Comparison of ENCODE assay signal across 8 cellular contexts in the genomic region with DNA sequence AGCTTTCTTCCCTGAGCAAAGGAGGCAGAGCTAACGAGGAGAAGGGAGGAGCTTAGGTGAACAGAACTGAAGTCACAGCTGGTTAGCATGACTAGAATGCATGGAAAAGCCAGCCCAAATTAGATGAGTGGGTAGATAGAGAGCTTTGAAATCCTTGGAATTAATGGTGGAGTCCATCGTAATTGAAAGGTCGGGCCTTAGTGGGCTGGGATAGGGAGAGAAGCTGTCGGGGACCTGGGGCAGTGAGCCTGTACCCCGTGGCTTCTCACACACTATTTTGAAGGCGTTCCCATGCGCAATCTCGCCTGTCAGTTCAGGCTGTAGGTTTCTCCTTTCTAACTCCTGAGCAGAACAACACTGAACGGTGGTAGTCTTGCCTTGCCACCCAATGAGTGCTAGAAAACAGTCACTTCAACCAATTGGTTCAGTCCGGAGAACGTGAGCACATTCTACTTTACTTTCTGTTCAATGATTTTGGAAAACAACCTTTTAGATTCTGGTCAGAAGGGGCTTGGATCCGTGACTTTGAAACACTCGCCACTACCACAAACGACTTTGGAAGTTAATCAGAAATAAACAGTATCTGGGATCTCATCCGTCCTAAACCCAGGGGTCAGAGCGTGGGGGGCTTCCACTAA. TPM values are rescaled to one million over a fixed set of nuclear protein-coding genes. Genes with fewer than 3 reads are reported as not detected.
DNase-seq lines count a peak whose midpoint lies in the region; ATAC-seq and TF ChIP-seq lines count a peak whose summit lies in the region.

No MANE protein-coding gene starts in this region.

- TF ChIP-seq CTCF in GM10266 (IDR thresholded peaks at IDR 0.05; ENCODE audit: control insufficient read depth, insufficient read depth, low read depth, missing control alignments) (no peak), mesothelial cell of epicardium (IDR thresholded peaks at IDR 0.05; ENCODE audit: unreplicated experiment) (no peak)

- no peak for TF ChIP-seq POLR2A in erythroblast (IDR thresholded peaks at IDR 0.05; ENCODE audit: low read length)

- DNase-seq in GM10266 (ENCODE audit: extremely low spot score) (peak; percentile 53), NCI-H1694 treated with DMSO at 0.1 percent for 48 hours (lab: John Stamatoyannopoulos, UW) (peak; percentile 64), erythroblast (lab: John Stamatoyannopoulos, UW) (peak; percentile 8 to 35), mesothelial cell of epicardium (ENCODE audit: low spot score in 2 of 2, unreplicated experiment in 2 of 2) (peak in 1 of 2 experiments; percentile 55), substantia nigra (lab: John Stamatoyannopoulos, UW) (peak in 38 of 49 donors; percentile 4 to 62 (median 32)), MV-4-11 (lab: John Stamatoyannopoulos, UW) (no peak)
- peak; percentile 18 for DNase-seq in activated T-cell treated with anti-CD3 and anti-CD28 coated beads, Interleukin-2, amount 50 U/mL, for 1 hour

- H3K9me3 Mint-ChIP-seq in mesothelial cell of epicardium = no peaks in the 10 kb centered on the region

- ATAC-seq in HG03196 (IDR thresholded peaks at IDR 0.05; ENCODE audit: unreplicated experiment) = no peak

- no peaks in the 10 kb centered on the region for H3K27me3 Mint-ChIP-seq in mesothelial cell of epicardium (ENCODE audit: low read depth)

- H3K4me3 Mint-ChIP-seq in mesothelial cell of epicardium = peak overlapping the region; percentile 85

- peaks cover 2% of the 10 kb centered on the region for H3K36me3 Mint-ChIP-seq in mesothelial cell of epicardium

- peaks cover 39% of the 10 kb centered on the region for H3K4me1 Mint-ChIP-seq in mesothelial cell of epicardium

- peak overlapping the region; percentile 86 for H3K27ac ChIP-seq in substantia nigra (ENCODE audit: low read depth, low read length, poor library complexity, severe bottlenecking)

- peak overlapping the region; percentile 96 for H3K27ac Mint-ChIP-seq in mesothelial cell of epicardium

RNA-seq across cellular contexts. Expression of gene RAI14, which starts 0.7 kb away (rescaled TPM):
- 117 to 134 TPM (median 120 TPM) in 3 replicates for total RNA-seq in mesothelial cell of epicardium
